8 cellular contexts compared by ENCODE assay signal in genomic region chr5:154189256-154189818, GRCh38. TPM values are rescaled to one million over a fixed set of nuclear protein-coding genes. Genes with fewer than 3 reads are reported as not detected.
DNase-seq lines count a peak whose midpoint lies in the region; ATAC-seq, FAIRE-seq and TF ChIP-seq lines count a peak whose summit lies in the region.

No MANE protein-coding gene starts in this region.

- H3K4me2 ChIP-seq in astrocyte (ENCODE audit: low read length) = peak overlapping the region; percentile 94

- peak overlapping the region; percentile 77 for H2AFZ ChIP-seq in astrocyte (ENCODE audit: low read depth, low read length)

- peaks cover 12% of the 10 kb centered on the region for H3K27me3 Mint-ChIP-seq in activated CD4-positive, alpha-beta T cell treated with anti-CD3 and anti-CD28 coated beads, Interleukin-2, amount 10 ng/mL, durations not matched to agents 7 days and 5 days
- H3K27me3 Mint-ChIP-seq in astrocyte (ENCODE audit: low read depth, unreplicated experiment) = peaks cover 26% of the 10 kb centered on the region

- H3K4me3 Mint-ChIP-seq in activated CD4-positive, alpha-beta T cell treated with anti-CD3 and anti-CD28 coated beads, Interleukin-2, amount 10 ng/mL, durations not matched to agents 7 days and 5 days = peak overlapping the region; percentile 82
- H3K4me3 Mint-ChIP-seq in astrocyte (ENCODE audit: unreplicated experiment) = peak overlapping the region; percentile 84

- peak overlapping the region; percentile 85 for H3K27ac Mint-ChIP-seq in activated CD4-positive, alpha-beta T cell treated with anti-CD3 and anti-CD28 coated beads, Interleukin-2, amount 10 ng/mL, durations not matched to agents 7 days and 5 days
- peak overlapping the region; percentile 54 for H3K27ac Mint-ChIP-seq in astrocyte (ENCODE audit: unreplicated experiment)

- no peaks in the 10 kb centered on the region for H3K36me3 ChIP-seq in astrocyte (ENCODE audit: insufficient read depth, low read length)

- no peaks in the 10 kb centered on the region for H3K9me3 Mint-ChIP-seq in activated CD4-positive, alpha-beta T cell treated with anti-CD3 and anti-CD28 coated beads, Interleukin-2, amount 10 ng/mL, durations not matched to agents 7 days and 5 days
- H3K9me3 Mint-ChIP-seq in astrocyte (ENCODE audit: unreplicated experiment) = peaks cover 3% of the 10 kb centered on the region

- no peak for DNase-seq in activated CD4-positive, alpha-beta T cell treated with anti-CD3 and anti-CD28 coated beads, Interleukin-2, amount 10 ng/mL, durations not matched to agents 7 days and 5 days
- no peak for DNase-seq in activated CD4-positive, alpha-beta T cell treated with anti-CD3 and anti-CD28 coated beads for 1 hour
- no peak for DNase-seq in astrocyte (ENCODE audit: low read depth)
- peak; percentile 66 for DNase-seq in left kidney (ENCODE audit: low read depth, low spot score)
- DNase-seq in substantia nigra (lab: John Stamatoyannopoulos, UW) = peak in 9 of 49 donors; percentile 12 to 60 (median 44)
- DNase-seq in HPDE6-E6E7 (ENCODE audit: extremely low spot score) = no peak
- no peak for DNase-seq in NK-92 (lab: John Stamatoyannopoulos, UW; ENCODE audit: unreplicated experiment)

- no peak for FAIRE-seq in astrocyte (lab: Jason Lieb, UNC)

- H3K4me3 ChIP-seq in astrocyte (ENCODE audit: insufficient read depth, low read depth, low read length) = peak overlapping the region; percentile 73

- no peaks in the 10 kb centered on the region for H3K27me3 ChIP-seq in astrocyte (ENCODE audit: insufficient read depth, low read length)

- peaks cover 42% of the 10 kb centered on the region for H3K4me1 Mint-ChIP-seq in activated CD4-positive, alpha-beta T cell treated with anti-CD3 and anti-CD28 coated beads, Interleukin-2, amount 10 ng/mL, durations not matched to agents 7 days and 5 days
- H3K4me1 Mint-ChIP-seq in astrocyte (ENCODE audit: low read depth, unreplicated experiment) = peaks cover 32% of the 10 kb centered on the region

- ATAC-seq in HG03135 (IDR thresholded peaks at IDR 0.05; ENCODE audit: unreplicated experiment) = peak; percentile 1

- no peak for TF ChIP-seq CTCF in astrocyte (IDR thresholded peaks at IDR 0.05; ENCODE audit: insufficient read depth, low read depth, low read length)

- CTCF ChIA-PET in activated CD4-positive, alpha-beta T cell treated with anti-CD3 and anti-CD28 coated beads, Interleukin-2, amount 10 ng/mL, durations not matched to agents 7 days and 5 days (lab: Charles Lee) = interaction anchor here (1.0 to 5.1 kb wide), 16 partner anchors 9 to 216 kb away, joined by 3 to 43 read pairs (median 10); no protein-coding TSS in a partner anchor

- H3K9ac ChIP-seq in astrocyte (ENCODE audit: low read length) = peak overlapping the region; percentile 85

- H3K27ac ChIP-seq in astrocyte (ENCODE audit: low read depth, low read length) (no peak overlapping the region), substantia nigra (ENCODE audit: low read depth, low read length, poor library complexity, severe bottlenecking) (peak overlapping the region; percentile 52)

- H3K36me3 Mint-ChIP-seq in activated CD4-positive, alpha-beta T cell treated with anti-CD3 and anti-CD28 coated beads, Interleukin-2, amount 10 ng/mL, durations not matched to agents 7 days and 5 days (ENCODE audit: low read depth) = peaks cover 11% of the 10 kb centered on the region
- H3K36me3 Mint-ChIP-seq in astrocyte (ENCODE audit: low read depth, unreplicated experiment) = peaks cover 8% of the 10 kb centered on the region

- peaks cover 40% of the 10 kb centered on the region for H3K4me1 ChIP-seq in astrocyte (ENCODE audit: insufficient read depth, low read length)

- H3K9me3 ChIP-seq in astrocyte (ENCODE audit: insufficient read depth, low read depth, low read length) = no peaks in the 10 kb centered on the region

- POLR2A ChIA-PET in activated CD4-positive, alpha-beta T cell treated with anti-CD3 and anti-CD28 coated beads, Interleukin-2, amount 10 ng/mL, durations not matched to agents 7 days and 5 days (lab: Charles Lee) = interaction anchor here (0.6 to 1.2 kb wide), 4 partner anchors 114 to 150 kb away, joined by 3 to 5 read pairs (median 4); partner anchors contain the start of genes FAM114A2 and MFAP3

- peaks cover 35% of the 10 kb centered on the region for H3K79me2 ChIP-seq in astrocyte (ENCODE audit: insufficient read depth, low read length)

- peaks cover 39% of the 10 kb centered on the region for H4K20me1 ChIP-seq in astrocyte (ENCODE audit: insufficient read depth, low read length)

RNA-seq across cellular contexts. Expression of gene GALNT10, which starts 1.2 kb away (rescaled TPM):
- total RNA-seq in activated CD4-positive, alpha-beta T cell treated with anti-CD3 and anti-CD28 coated beads, Interleukin-2, amount 10 ng/mL, durations not matched to agents 7 days and 5 days = 10 to 100 TPM; 44.2 to 47.2 TPM
- 96.1 and 118 TPM in 2 replicates for total RNA-seq in astrocyte
